34 cellular contexts compared by ENCODE assay signal in the genomic region with DNA sequence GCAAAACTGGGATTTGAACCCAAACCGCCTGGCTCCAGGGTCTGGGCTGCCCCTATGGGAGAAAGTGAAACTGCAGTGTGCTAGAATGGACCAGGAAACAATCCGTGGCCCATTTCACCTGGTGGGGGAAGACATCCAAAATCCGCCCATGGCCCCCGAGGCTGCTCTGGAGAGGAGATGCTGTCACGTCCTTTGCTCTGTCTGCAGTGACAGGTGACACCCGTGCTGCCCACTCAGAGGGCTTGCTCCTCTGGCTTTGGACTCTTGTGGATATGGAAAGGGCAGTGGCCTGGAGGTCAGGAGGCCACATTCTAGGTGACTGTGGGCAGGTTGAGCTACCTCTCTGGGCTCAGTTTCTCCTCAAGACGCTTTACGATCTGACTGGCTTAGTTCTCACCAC.
"Had no signal": no experiment of that assay in that cellular context is flagged by ENCODE, and none has a peak within 500 bp of the region (broad histone marks: within the 10 kb centered on the region; RNA-seq: fewer than 3 reads in every experiment).

No MANE protein-coding gene starts in this region.

- H3K4me3 ChIP-seq: adrenal gland, body of pancreas, breast epithelium had no signal

- DNase-seq: activated B cell treated with CpG ODN at 0.5 μM for 24 hours; activated CD4-positive, alpha-beta memory T cell treated with anti-CD3 and anti-CD28 coated beads for 36 hours; activated CD4-positive, alpha-beta T cell treated with anti-CD3 and anti-CD28 coated beads for 4 hours; activated CD4-positive, alpha-beta T cell treated with anti-CD3 and anti-CD28 coated beads, Interleukin-2, amount 10 ng/mL, durations not matched to agents 24 days and 14 days; activated CD4-positive, alpha-beta T cell treated with anti-CD3 and anti-CD28 coated beads, Interleukin-2, amount 50 U/mL, for 1 hour; activated CD4-positive, alpha-beta T cell treated with anti-CD3 and anti-CD28 coated beads, Interleukin-2, amount 50 U/mL, for 4 hours; activated CD4-positive, CD25-positive, alpha-beta regulatory T cell treated with anti-CD3 and anti-CD28 coated beads, Interleukin-2, amount 50 U/mL, for 72 hours; activated CD8-positive, alpha-beta memory T cell treated with anti-CD3 and anti-CD28 coated beads, Interleukin-2, amount 50 U/mL, for 4 hours; activated CD8-positive, alpha-beta T cell treated with anti-CD3 and anti-CD28 coated beads for 36 hours; activated gamma-delta T cell treated with Interleukin-2 at 50 U/mL for 16 hours; activated naive CD4-positive, alpha-beta T cell; activated naive CD4-positive, alpha-beta T cell treated with anti-CD3 and anti-CD28 coated beads for 36 hours; activated naive CD4-positive, alpha-beta T cell treated with anti-CD3 and anti-CD28 coated beads, Interleukin-2, amount 50 U/mL, for 16 hours; activated naive CD8-positive, alpha-beta T cell treated with anti-CD3 and anti-CD28 coated beads for 36 hours; activated T-cell treated with anti-CD3 and anti-CD28 coated beads for 4 hours; activated T-cell treated with anti-CD3 and anti-CD28 coated beads, Interleukin-2, amount 50 U/mL, for 1 hour; activated T-cell treated with anti-CD3 and anti-CD28 coated beads, Interleukin-2, amount 50 U/mL, for 4 hours; activated T-cell treated with anti-CD3 and anti-CD28 coated beads, Interleukin-2, amount 50 U/mL, for 72 hours; amniotic stem cell; aorta; body of pancreas; brain microvascular endothelial cell; caudate nucleus; cerebellar nuclear complex; T-helper 1 cell; T-helper 2 cell; T-helper 9 cell had no signal

- ATAC-seq: activated CD8-positive, alpha-beta T cell treated with anti-CD3 and anti-CD28 coated beads for 36 hours; activated naive CD4-positive, alpha-beta T cell treated with anti-CD3 and anti-CD28 coated beads, Interleukin-2, amount 50 U/mL, for 72 hours; activated T-cell treated with anti-CD3 and anti-CD28 coated beads, Interleukin-2, amount 50 U/mL, for 4 hours; activated T-cell treated with anti-CD3 and anti-CD28 coated beads, Interleukin-2, amount 50 U/mL, for 72 hours; activated T-helper 17 cell treated with anti-CD3 and anti-CD28 coated beads, Interleukin-2, amount 50 U/mL, for 72 hours; body of pancreas had no signal

- H3K36me3 ChIP-seq: adrenal gland, brain microvascular endothelial cell, breast epithelium had no signal

- FAIRE-seq: astrocyte, TTC549 had no signal

- H3K27ac ChIP-seq: adrenal gland, body of pancreas, brain microvascular endothelial cell, breast epithelium, VCaP had no signal

- H3K4me1 ChIP-seq: adrenal gland, body of pancreas, breast epithelium had no signal

- H3K27me3 ChIP-seq: adrenal gland, body of pancreas, brain microvascular endothelial cell, breast epithelium had no signal

- H3K9me3 ChIP-seq: adrenal gland, body of pancreas, breast epithelium had no signal
